ENCODE assay signal across 1 cellular context in the genomic region with DNA sequence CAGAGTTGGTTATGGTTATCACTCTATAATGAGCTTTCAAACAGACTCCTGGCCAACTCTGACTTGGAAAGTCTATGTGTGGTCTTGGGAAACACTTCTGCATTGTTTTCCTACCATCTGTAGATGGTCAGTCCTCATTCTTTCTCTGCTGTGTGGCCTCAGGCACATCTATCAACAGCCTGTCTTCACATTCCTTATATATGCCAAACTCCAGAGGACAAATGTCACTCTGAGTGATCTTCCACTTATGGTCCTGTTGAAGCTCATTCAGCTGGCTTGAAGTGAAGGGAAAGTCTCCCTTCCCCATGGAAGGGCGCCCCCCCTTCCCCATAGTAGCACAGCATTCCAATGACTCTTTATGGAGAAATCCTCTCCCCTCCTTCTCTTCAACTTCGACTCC.
A peak's percentile ranks its signal among the peaks of the same experiment; 100 is the strongest.
TF ChIP-seq lines count a peak whose summit lies in the region.

No MANE protein-coding gene starts in this region.

TF ChIP-seq in K562, 482 proteins besides CTCF, POLR2A, EP300 and RAD21 (continued from another document):
- TF ChIP-seq, protein P1, sequence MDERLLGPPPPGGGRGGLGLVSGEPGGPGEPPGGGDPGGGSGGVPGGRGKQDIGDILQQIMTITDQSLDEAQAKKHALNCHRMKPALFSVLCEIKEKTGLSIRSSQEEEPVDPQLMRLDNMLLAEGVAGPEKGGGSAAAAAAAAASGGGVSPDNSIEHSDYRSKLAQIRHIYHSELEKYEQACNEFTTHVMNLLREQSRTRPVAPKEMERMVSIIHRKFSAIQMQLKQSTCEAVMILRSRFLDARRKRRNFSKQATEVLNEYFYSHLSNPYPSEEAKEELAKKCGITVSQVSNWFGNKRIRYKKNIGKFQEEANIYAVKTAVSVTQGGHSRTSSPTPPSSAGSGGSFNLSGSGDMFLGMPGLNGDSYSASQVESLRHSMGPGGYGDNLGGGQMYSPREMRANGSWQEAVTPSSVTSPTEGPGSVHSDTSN (CRISPR knock-in tag; IDR thresholded peaks at IDR 0.05; ENCODE audit: low read depth) = no peak
- TF ChIP-seq, protein P1 (tag; conservative IDR thresholded peaks at IDR 0.05; ENCODE audit: low read depth) = peak; percentile 33
